ENCODE assay signal across 1 cellular context in genomic region chr1:55021965-55022546, GRCh38.
TF ChIP-seq lines count a peak whose summit lies in the region.

No MANE protein-coding gene starts in this region.

TF ChIP-seq in HEK293, 187 proteins besides CTCF, POLR2A, EP300 and RAD21 (continued from another document and continues in another):
- TF ChIP-seq PRDM10 (tag by site-specific recombination; IDR thresholded peaks at IDR 0.05) (peak; percentile 36; the same call in 1 of the 2 replicates), YY2 (tag by site-specific recombination; IDR thresholded peaks at IDR 0.05) (no peak), ZNF514 (tag by site-specific recombination; IDR thresholded peaks at IDR 0.05) (no peak), OSR2 (tag by site-specific recombination; IDR thresholded peaks at IDR 0.05) (no peak), ZNF2 (tag by site-specific recombination; IDR thresholded peaks at IDR 0.05) (peak; percentile 74), ZNF580 (tag by site-specific recombination; IDR thresholded peaks at IDR 0.05) (peak; percentile 30; the same call in 1 of the 2 replicates), ZNF785 (tag by site-specific recombination; IDR thresholded peaks at IDR 0.05) (no peak), PBX3 (CRISPR knock-in tag; IDR thresholded peaks at IDR 0.05) (no peak), ZNF426 (tag by site-specific recombination; IDR thresholded peaks at IDR 0.05) (no peak), ZNF138 (tag by site-specific recombination; IDR thresholded peaks at IDR 0.05; ENCODE audit: borderline replicate concordance) (no peak), ZNF596 (tag by site-specific recombination; IDR thresholded peaks at IDR 0.05) (no peak), KLF9 (tag by site-specific recombination; IDR thresholded peaks at IDR 0.05; ENCODE audit: low read depth) (no peak), ZNF521 (tag by site-specific recombination; IDR thresholded peaks at IDR 0.05) (no peak), ZNF24 (tag by site-specific recombination; IDR thresholded peaks at IDR 0.05) (no peak), ZBTB8A (tag by site-specific recombination; IDR thresholded peaks at IDR 0.05) (no peak), ZBTB6 (tag by site-specific recombination; IDR thresholded peaks at IDR 0.05) (no peak), ZNF133 (tag by site-specific recombination; IDR thresholded peaks at IDR 0.05) (no peak), ZNF610 (tag by site-specific recombination; IDR thresholded peaks at IDR 0.05; ENCODE audit: borderline replicate concordance) (no peak), MYNN (tag by site-specific recombination; IDR thresholded peaks at IDR 0.05; ENCODE audit: borderline replicate concordance) (no peak), ZNF555 (tag by site-specific recombination; conservative IDR thresholded peaks at IDR 0.05) (no peak), ZNF488 (tag by site-specific recombination; IDR thresholded peaks at IDR 0.05) (no peak), ZNF560 (tag by site-specific recombination; IDR thresholded peaks at IDR 0.05; ENCODE audit: borderline replicate concordance) (no peak), ZNF394 (tag by site-specific recombination; IDR thresholded peaks at IDR 0.05; ENCODE audit: borderline replicate concordance) (no peak), SP3 (tag by site-specific recombination; IDR thresholded peaks at IDR 0.05) (no peak), HIC1 (tag by site-specific recombination; IDR thresholded peaks at IDR 0.05) (peak; percentile 91), ZNF423 (tag by site-specific recombination; IDR thresholded peaks at IDR 0.05) (no peak), ZBTB26 (tag by site-specific recombination; optimal IDR thresholded peaks at IDR 0.05) (no peak), GLIS1 (tag by site-specific recombination; IDR thresholded peaks at IDR 0.05) (peak; percentile 58), KLF7 (tag by site-specific recombination; IDR thresholded peaks at IDR 0.05; ENCODE audit: borderline replicate concordance) (no peak), SP2 (tag by site-specific recombination; IDR thresholded peaks at IDR 0.05) (no peak), PRDM6 (tag by site-specific recombination; IDR thresholded peaks at IDR 0.05) (no peak), OVOL3 (tag by site-specific recombination; IDR thresholded peaks at IDR 0.05) (no peak), ZNF10 (tag by site-specific recombination; IDR thresholded peaks at IDR 0.05) (peak; percentile 96), ZNF843 (tag by site-specific recombination; IDR thresholded peaks at IDR 0.05) (no peak), ZSCAN23 (tag by site-specific recombination; IDR thresholded peaks at IDR 0.05) (no peak), HOXA7 (CRISPR knock-in tag; IDR thresholded peaks at IDR 0.05; ENCODE audit: borderline replicate concordance) (no peak), ZNF600 (tag by site-specific recombination; IDR thresholded peaks at IDR 0.05) (0 out of 2 replicates have a peak, but pooled peaks have one; percentile 19), BCL11B (tag by site-specific recombination; IDR thresholded peaks at IDR 0.05; ENCODE audit: low read depth) (no peak), ZNF121 (tag by site-specific recombination; IDR thresholded peaks at IDR 0.05) (peak; percentile 90), ZNF114 (tag by site-specific recombination; IDR thresholded peaks at IDR 0.05) (no peak), ZNF658 (tag by site-specific recombination; IDR thresholded peaks at IDR 0.05) (no peak), ZNF529 (tag by site-specific recombination; IDR thresholded peaks at IDR 0.05; ENCODE audit: insufficient replicate concordance) (no peak), ZNF16 (tag by site-specific recombination; IDR thresholded peaks at IDR 0.05; ENCODE audit: low read depth) (no peak), PATZ1 (tag by site-specific recombination; IDR thresholded peaks at IDR 0.05) (peak; percentile 28; the same call in 1 of the 2 replicates), ZNF654 (tag by site-specific recombination; IDR thresholded peaks at IDR 0.05; ENCODE audit: low read depth) (peak; percentile 91), GLI2 (tag by site-specific recombination; IDR thresholded peaks at IDR 0.05; ENCODE audit: borderline replicate concordance, low read depth) (no peak), ZNF830 (tag by site-specific recombination; IDR thresholded peaks at IDR 0.05; ENCODE audit: low read depth) (no peak), ZSCAN4 (tag by site-specific recombination; IDR thresholded peaks at IDR 0.05) (no peak), ZNF132 (tag by site-specific recombination; IDR thresholded peaks at IDR 0.05; ENCODE audit: borderline replicate concordance) (no peak), ZFP37 (tag by site-specific recombination; IDR thresholded peaks at IDR 0.05) (no peak), ZNF354C (tag by site-specific recombination; IDR thresholded peaks at IDR 0.05; ENCODE audit: borderline replicate concordance, low read depth) (no peak), KLF8 (tag by site-specific recombination; IDR thresholded peaks at IDR 0.05) (no peak)
